ENCODE assay signal across 8 cellular contexts in the genomic region with DNA sequence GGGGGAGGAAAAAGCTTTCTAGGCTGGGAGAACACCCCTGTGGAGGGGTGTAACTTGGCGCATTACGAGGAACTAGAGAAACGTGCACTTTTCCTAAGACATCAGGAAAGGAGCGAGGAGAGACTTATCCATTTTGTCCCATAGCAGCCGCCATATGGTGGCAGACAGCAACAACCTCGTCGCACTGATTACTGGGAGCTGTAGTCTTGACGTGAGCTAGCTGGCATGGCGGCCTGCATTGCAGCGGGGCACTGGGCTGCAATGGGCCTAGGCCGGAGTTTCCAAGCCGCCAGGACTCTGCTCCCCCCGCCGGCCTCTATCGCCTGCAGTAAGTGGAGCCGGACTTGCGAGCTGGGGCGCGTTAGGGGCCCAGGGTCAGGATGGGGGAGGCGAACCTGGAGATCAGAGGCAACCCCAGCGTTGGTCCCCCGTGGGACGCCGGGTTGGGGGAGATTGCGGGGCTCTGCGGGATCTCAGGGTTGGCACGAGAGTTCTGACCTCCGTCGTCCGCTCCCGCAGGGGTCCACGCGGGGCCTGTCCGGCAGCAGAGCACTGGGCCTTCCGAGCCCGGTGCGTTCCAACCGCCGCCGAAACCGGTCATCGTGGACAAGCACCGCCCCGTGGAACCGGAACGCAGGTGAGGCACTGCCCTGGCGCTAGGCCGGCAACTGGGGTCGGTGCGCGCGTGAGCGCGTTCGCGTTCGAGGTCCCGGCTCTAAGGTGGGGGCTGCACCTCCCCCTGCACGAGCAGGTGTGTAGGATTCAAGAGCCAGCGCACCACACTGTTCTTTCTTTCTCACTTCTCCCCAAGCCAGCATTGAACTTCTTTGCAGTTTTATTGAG. TPM values are rescaled to one million over a fixed set of nuclear protein-coding genes. Genes with fewer than 3 reads are reported as not detected.
DNase-seq lines count a peak whose midpoint lies in the region; ATAC-seq, FAIRE-seq and TF ChIP-seq lines count a peak whose summit lies in the region.

A gene (plus strand): TSS at position 201 of the 843 bp plus-strand sequence. CDS start 25 bp downstream, at position 226.

- peaks cover 37% of the 10 kb centered on the region for H3K36me3 Mint-ChIP-seq in nephron (ENCODE audit: low read depth)

- TF ChIP-seq CTCF in fibroblast of the aortic adventitia (IDR thresholded peaks at IDR 0.05; ENCODE audit: insufficient read depth, low read length) (no peak), nephron (IDR thresholded peaks at IDR 0.05; ENCODE audit: unreplicated experiment in 3 of 3) (no peak)

- TF ChIP-seq POLR2A in H54 (IDR thresholded peaks at IDR 0.05; ENCODE audit: low read depth, low read length): peak; percentile 59

- H3K27me3 Mint-ChIP-seq in nephron (ENCODE audit: low read depth): no peaks in the 10 kb centered on the region

- H3K4me3 Mint-ChIP-seq in nephron: peak within 1 kb of the TSS; percentile 97

- H3K9me3 Mint-ChIP-seq in nephron: no peaks in the 10 kb centered on the region

- peak; percentile 88 for FAIRE-seq in H54 (lab: Jason Lieb, UNC)

- DNase-seq in ELR (ENCODE audit: low read depth) (peak; percentile 94), H54 (ENCODE audit: insufficient read length, low spot score) (peak; percentile 79), LoVo (ENCODE audit: low spot score) (peak; percentile 88), SHP77 (lab: John Stamatoyannopoulos, UW) (peak; percentile 81 to 89), fibroblast of the aortic adventitia (ENCODE audit: low read depth) (peak; percentile 94)
- DNase-seq in activated T-helper 9 cell treated with anti-CD3 and anti-CD28 coated beads, Interleukin-2, amount 50 U/mL, for 16 hours (ENCODE audit: low read depth): peak; percentile 62
- peak; percentile 77 for DNase-seq in stimulated activated naive CD8-positive, alpha-beta T cell treated with anti-CD3 and anti-CD28 coated beads, Interleukin-15, Interleukin-2, amounts not matched to agents 100 U/mL and 50 U/mL, for 24 hours

- ATAC-seq in stimulated activated naive CD8-positive, alpha-beta T cell treated with anti-CD3 and anti-CD28 coated beads, Interleukin-15, Interleukin-2, amounts not matched to agents 100 U/mL and 50 U/mL, for 24 hours: peak; percentile 97

- no peaks in the 10 kb centered on the region for H3K4me1 Mint-ChIP-seq in nephron

- peak within 1 kb of the TSS; percentile 88 for H3K4me3 ChIP-seq in fibroblast of the aortic adventitia (ENCODE audit: low read depth, low read length)

- H3K27ac Mint-ChIP-seq in nephron: peak within 1 kb of the TSS; percentile 96 to 97 (median 97)

RNA-seq across cellular contexts. Expression of the gene that starts here (rescaled TPM):
- total RNA-seq in fibroblast of the aortic adventitia (ENCODE audit: low replicate concordance): 38.0 and 150 TPM in 2 replicates

Comparison
In these comparisons a context has a peak if more than half of its experiments do, and no peak if none do; other contexts are left out.
1. Peak in every context shown above with its lines: DNase-seq, ATAC-seq and H3K4me3 ChIP-seq.